22 cellular contexts compared by ENCODE assay signal in genomic region chr1:206829875-206830274, GRCh38. TPM values are rescaled to one million over a fixed set of nuclear protein-coding genes. Genes with fewer than 3 reads are reported as not detected.
DNase-seq lines count a peak whose midpoint lies in the region; ATAC-seq, FAIRE-seq and TF ChIP-seq lines count a peak whose summit lies in the region.
"Had no signal": no experiment of that assay in that cellular context is flagged by ENCODE, and none has a peak within 500 bp of the region (broad histone marks: within the 10 kb centered on the region; RNA-seq: fewer than 3 reads in every experiment).

No MANE protein-coding gene starts in this region.

- H2BK5ac ChIP-seq in H1 (ENCODE audit: low read depth, low read length): no peak overlapping the region

- H3K18ac ChIP-seq in H1 (ENCODE audit: extremely low read depth, low read length): no peak overlapping the region

- no peak overlapping the region for H3K23ac ChIP-seq in H1 (ENCODE audit: insufficient read length)

- TF ChIP-seq CTCF in H1 (IDR thresholded peaks at IDR 0.05; ENCODE audit: control extremely low read depth in 1 of 3, insufficient read depth in 1 of 3, low read depth in 1 of 3, low read length in 3 of 3) (no peak), WTC11 (IDR thresholded peaks at IDR 0.05) (no peak)

- no peaks in the 10 kb centered on the region for H3K23me2 ChIP-seq in H1 (ENCODE audit: low read depth, low read length)

- H3K36me3 ChIP-seq in H1 (ENCODE audit: control insufficient read depth in 2 of 4, insufficient read depth in 4 of 4, low read length in 3 of 4): no peaks in the 10 kb centered on the region
- H3K36me3 ChIP-seq: gastroesophageal sphincter, tibial artery had no signal

- no peak overlapping the region for H2BK12ac ChIP-seq in H1 (ENCODE audit: low read depth, low read length)

- no peaks in the 10 kb centered on the region for H3K36me3 Mint-ChIP-seq in WTC11

- no peak overlapping the region for H4K8ac ChIP-seq in H1 (ENCODE audit: extremely low read depth, insufficient read depth, low read length)

- H3K79me2 ChIP-seq in H1 (ENCODE audit: control insufficient read depth in 1 of 2, insufficient read depth in 2 of 2, low read length in 2 of 2): no peaks in the 10 kb centered on the region

- H3K27ac ChIP-seq in H1 (ENCODE audit: low read depth, low read length): no peak overlapping the region
- H3K27ac ChIP-seq: gastroesophageal sphincter, tibial artery had no signal

- ATAC-seq in WTC11: no peak
- no peak for ATAC-seq in activated CD4-positive, CD25-positive, alpha-beta regulatory T cell treated with anti-CD3 and anti-CD28 coated beads, Interleukin-2, amount 50 U/mL, for 24 hours
- ATAC-seq: gastroesophageal sphincter had no signal

- H2BK20ac ChIP-seq in H1 (ENCODE audit: low read length): no peak overlapping the region

- H4K5ac ChIP-seq in H1 (ENCODE audit: insufficient read length, low read depth, low read length): no peak overlapping the region

- H4K91ac ChIP-seq in H1 (replicated peaks; ENCODE audit: insufficient read length, low read length): no peak overlapping the region

- no peak overlapping the region for H3K27ac Mint-ChIP-seq in WTC11

- H2BK15ac ChIP-seq in H1 (ENCODE audit: low read length): no peak overlapping the region

- no peak overlapping the region for H3K9ac ChIP-seq in H1 (replicated peaks in 1 of 4; ENCODE audit: extremely low read depth in 1 of 4, low read depth in 3 of 4, low read length in 3 of 4)

- no peak overlapping the region for H3K4me3 ChIP-seq in H1 (ENCODE audit: extremely low read depth in 1 of 4, insufficient read depth in 2 of 4, low read depth in 3 of 4, low read length in 4 of 4)
- H3K4me3 ChIP-seq: gastroesophageal sphincter, tibial artery had no signal

- no peak for TF ChIP-seq RAD21 in H1 (IDR thresholded peaks at IDR 0.05 in 1 of 2, conservative IDR thresholded peaks at IDR 0.05 in 1 of 2; ENCODE audit: low read depth in 2 of 2, low read length in 2 of 2)

- H2BK120ac ChIP-seq in H1 (replicated peaks; ENCODE audit: low read depth, low read length): no peak overlapping the region

- H3K27me3 Mint-ChIP-seq in WTC11 (ENCODE audit: low read depth): peaks cover 5% of the 10 kb centered on the region; the same call in 1 of the 2 replicates

- no peak overlapping the region for H2AK5ac ChIP-seq in H1 (ENCODE audit: low read depth, low read length)

- no peak for TF ChIP-seq POLR2A in H1 (IDR thresholded peaks at IDR 0.05; ENCODE audit: control extremely low read depth in 1 of 2, low read depth in 2 of 2, low read length in 2 of 2)

- H3K4me3 Mint-ChIP-seq in WTC11: no peak overlapping the region

- H3K9me3 Mint-ChIP-seq in WTC11: 0 out of 2 replicates have a peak, but pooled peaks cover 3% of the 10 kb centered on the region

- H3K9me3 ChIP-seq in H1 (ENCODE audit: insufficient read depth in 2 of 2, low read depth in 1 of 2, low read length in 1 of 2): no peaks in the 10 kb centered on the region
- H3K9me3 ChIP-seq: gastroesophageal sphincter, tibial artery had no signal

- 0 out of 2 replicates have a peak overlapping the region, but pooled peaks have one; percentile 11 for H2AFZ ChIP-seq in H1 (ENCODE audit: low read length)

- peaks cover 7% of the 10 kb centered on the region for H3K4me1 Mint-ChIP-seq in WTC11

- H4K20me1 ChIP-seq in H1 (replicated peaks in 1 of 2; ENCODE audit: control insufficient read depth in 1 of 2, insufficient read depth in 2 of 2, low read length in 2 of 2): no peaks in the 10 kb centered on the region

- no peaks in the 10 kb centered on the region for H3K79me1 ChIP-seq in H1 (ENCODE audit: low read depth, low read length)

- no peak overlapping the region for H3K14ac ChIP-seq in H1 (ENCODE audit: insufficient read length)

- CTCF ChIA-PET in H1 (lab: Charles Lee; ENCODE audit: partially characterized antibody) (interaction anchor here (0.5 to 3.5 kb wide), 6 partner anchors 20 to 588 kb away, joined by 3 to 10 read pairs (median 5); no protein-coding TSS in a partner anchor), WTC11 (lab: Charles Lee) (interaction anchor here (0.9 kb wide), 1 partner anchor 77 kb away, joined by 3 read pairs; no protein-coding TSS in a partner anchor)

- FAIRE-seq in GM19239 (lab: Jason Lieb, UNC) (peak; percentile 56), H1 (lab: Jason Lieb, UNC) (no peak)
- FAIRE-seq: islet of Langerhans had no signal

- 87% methylated on average over 2 of the region's 2 CpGs; no CpG with 5 or more reads in 1 of the 2 experiments for WGBS in H1 (ENCODE audit: extremely low coverage in 1 of 2, insufficient coverage in 1 of 2, insufficient read length in 1 of 2, insufficient replicate concordance in 2 of 2, low coverage in 1 of 2, low lambda C conversion rate in 2 of 2, missing lambda C conversion rate in 1 of 2), 2 experiments

- no peak overlapping the region for H3K56ac ChIP-seq in H1 (replicated peaks; ENCODE audit: insufficient read length, low read depth, low read length)

- peak; percentile 84 to 87 for DNase-seq in AML-193 (lab: John Stamatoyannopoulos, UW)
- DNase-seq in GM19239 (ENCODE audit: insufficient read length, low spot score): no peak
- peak; percentile 28 for DNase-seq in OCI-M1 (lab: John Stamatoyannopoulos, UW)
- DNase-seq in H1 (ENCODE audit: low read depth in 1 of 2, low spot score in 2 of 2): no peak
- DNase-seq in WTC11 (ENCODE audit: low spot score): no peak
- no peak for DNase-seq in stimulated activated CD8-positive, alpha-beta memory T cell treated with anti-CD3 and anti-CD28 coated beads, Interleukin-4, amount 100 ng/mL, for 48 hours
- DNase-seq in activated CD4-positive, CD25-positive, alpha-beta regulatory T cell treated with anti-CD3 and anti-CD28 coated beads, Interleukin-2, amount 50 U/mL, for 72 hours: no peak
- DNase-seq: activated naive CD4-positive, alpha-beta T cell treated with Interleukin-2 at 50 U/mL for 16 hours; caudate nucleus; DMS79; IMR-90; NCI-H1694 treated with DMSO at 0.1 percent for 48 hours; NCI-H526 treated with DMSO at 0.1 percent for 48 hours; posterior cingulate gyrus; stimulated activated CD4-positive, alpha-beta T cell treated with anti-CD3 and anti-CD28 coated beads, Interleukin-12 subunit alpha, Interleukin-12 subunit beta, amount 100 ng/mL, for 4 hours; T1000; tibial artery had no signal

- POLR2A ChIA-PET in H1 (lab: Charles Lee; ENCODE audit: partially characterized antibody) (no interaction called here), WTC11 (lab: Charles Lee) (no interaction called here)

- H3K4me2 ChIP-seq in H1 (ENCODE audit: insufficient read depth in 1 of 2, low read depth in 2 of 2, low read length in 2 of 2): no peak overlapping the region

- no peak overlapping the region for H3K4ac ChIP-seq in H1 (replicated peaks; ENCODE audit: insufficient read length, low read depth, low read length)

- TF ChIP-seq EP300 in H1 (IDR thresholded peaks at IDR 0.05; ENCODE audit: borderline replicate concordance in 1 of 2, low read depth in 2 of 2, low read length in 2 of 2): no peak

- no peaks in the 10 kb centered on the region for H3K27me3 ChIP-seq in H1 (replicated peaks in 1 of 4; ENCODE audit: control insufficient read depth in 3 of 4, extremely low read depth in 1 of 4, insufficient read depth in 3 of 4, low read length in 3 of 4)

- no peaks in the 10 kb centered on the region for H3K4me1 ChIP-seq in H1 (replicated peaks in 1 of 4; ENCODE audit: control insufficient read depth in 3 of 4, insufficient read depth in 4 of 4, low read length in 3 of 4)
- H3K4me1 ChIP-seq: gastroesophageal sphincter, tibial artery had no signal

TF ChIP-seq in H1, 55 proteins besides CTCF, POLR2A, EP300 and RAD21 (continues in another document):
- no peak for TF ChIP-seq POLR2AphosphoS5 (IDR thresholded peaks at IDR 0.05; ENCODE audit: low read depth, low read length)
- no peak for TF ChIP-seq SIRT6 (IDR thresholded peaks at IDR 0.05; ENCODE audit: low read length)
- TF ChIP-seq FOSL1 (IDR thresholded peaks at IDR 0.05; ENCODE audit: insufficient read depth, low read depth, low read length): no peak

RNA-seq across cellular contexts. Expression of gene IL20, which starts 35.5 kb away (rescaled TPM):
- total RNA-seq in H1 (2021; fragmentation: NEBNext Ultra II Directional; extraction: Animal tissue kit (Norgen Biotek cat#: 25700)): not detected in 2 replicates
- polyA plus RNA-seq in H1 (2011; rRNA removed): not detected in 2 replicates
- polyA plus RNA-seq in H1 (2011; cell fraction: cytosol; rRNA removed): not detected
- polyA plus RNA-seq in H1 (2011; cell fraction: nucleus; rRNA removed): not detected
- not detected in 4 replicates for polyA plus RNA-seq in H1 (2012, experiment 1 of 2)
- not detected for polyA plus RNA-seq in H1 (2012, experiment 2 of 2)
- polyA plus RNA-seq in H1 (2013, experiment 1 of 2): not detected
- polyA plus RNA-seq in H1 (2013, experiment 2 of 2): not detected
- not detected in 2 replicates for polyA minus RNA-seq in H1 (2011; rRNA and poly(A)+ RNA removed)
- not detected for polyA minus RNA-seq in H1 (2011; cell fraction: cytosol; rRNA and poly(A)+ RNA removed)
- polyA minus RNA-seq in H1 (2011; cell fraction: nucleus; rRNA and poly(A)+ RNA removed): not detected
- total RNA-seq in WTC11 (2021): not detected in 3 replicates
- total RNA-seq: gastroesophageal sphincter, IMR-90, mononuclear cell had no signal
- polyA plus RNA-seq: AG04450, IMR-90 had no signal

RNA-seq across cellular contexts. Expression of gene IL10, which starts 57.6 kb away (rescaled TPM):
- total RNA-seq in H1 (2021; fragmentation: NEBNext Ultra II Directional; extraction: Animal tissue kit (Norgen Biotek cat#: 25700)): not detected in 2 replicates
- not detected in 2 replicates for polyA plus RNA-seq in H1 (2011; rRNA removed)
- not detected for polyA plus RNA-seq in H1 (2011; cell fraction: cytosol; rRNA removed)
- polyA plus RNA-seq in H1 (2011; cell fraction: nucleus; rRNA removed): not detected
- not detected in 4 replicates for polyA plus RNA-seq in H1 (2012, experiment 1 of 2)
- polyA plus RNA-seq in H1 (2012, experiment 2 of 2): not detected
- polyA plus RNA-seq in H1 (2013, experiment 1 of 2): not detected
- polyA plus RNA-seq in H1 (2013, experiment 2 of 2): not detected
- not detected in 2 replicates for polyA minus RNA-seq in H1 (2011; rRNA and poly(A)+ RNA removed)
- polyA minus RNA-seq in H1 (2011; cell fraction: cytosol; rRNA and poly(A)+ RNA removed): not detected
- not detected for polyA minus RNA-seq in H1 (2011; cell fraction: nucleus; rRNA and poly(A)+ RNA removed)
- total RNA-seq in WTC11 (2021): not detected in 3 replicates
- total RNA-seq: IMR-90 had no signal
- polyA plus RNA-seq: AG04450, IMR-90 had no signal

RNA-seq across cellular contexts. Expression of gene IL19, which starts 59.3 kb away (rescaled TPM):
- not detected in 2 replicates for total RNA-seq in H1 (2021; fragmentation: NEBNext Ultra II Directional; extraction: Animal tissue kit (Norgen Biotek cat#: 25700))
- polyA plus RNA-seq in H1 (2011; rRNA removed): not detected in 2 replicates
- not detected for polyA plus RNA-seq in H1 (2011; cell fraction: cytosol; rRNA removed)
- not detected for polyA plus RNA-seq in H1 (2011; cell fraction: nucleus; rRNA removed)
- not detected in 4 replicates for polyA plus RNA-seq in H1 (2012, experiment 1 of 2)
- not detected for polyA plus RNA-seq in H1 (2012, experiment 2 of 2)
- not detected for polyA plus RNA-seq in H1 (2013, experiment 1 of 2)
- not detected for polyA plus RNA-seq in H1 (2013, experiment 2 of 2)
- not detected in 2 replicates for polyA minus RNA-seq in H1 (2011; rRNA and poly(A)+ RNA removed)
- polyA minus RNA-seq in H1 (2011; cell fraction: cytosol; rRNA and poly(A)+ RNA removed): not detected
- not detected for polyA minus RNA-seq in H1 (2011; cell fraction: nucleus; rRNA and poly(A)+ RNA removed)
- total RNA-seq in WTC11 (2021): not detected in 3 replicates
- total RNA-seq: IMR-90 had no signal
- polyA plus RNA-seq: IMR-90 had no signal

Comparison
In these comparisons a context has a peak if more than half of its experiments do, and no peak if none do; other contexts are left out.
1. DNase-seq: peak in AML-193 (2 of 2) and OCI-M1 (single experiment); none in GM19239 (single experiment), H1 (0 of 2), WTC11 (single experiment), stimulated activated CD8-positive, alpha-beta memory T cell treated with anti-CD3 and anti-CD28 coated beads, Interleukin-4, amount 100 ng/mL, for 48 hours (single experiment) and activated CD4-positive, CD25-positive, alpha-beta regulatory T cell treated with anti-CD3 and anti-CD28 coated beads, Interleukin-2, amount 50 U/mL, for 72 hours (single experiment).